Comparison of ENCODE assay signal across 14 cellular contexts in the genomic region with DNA sequence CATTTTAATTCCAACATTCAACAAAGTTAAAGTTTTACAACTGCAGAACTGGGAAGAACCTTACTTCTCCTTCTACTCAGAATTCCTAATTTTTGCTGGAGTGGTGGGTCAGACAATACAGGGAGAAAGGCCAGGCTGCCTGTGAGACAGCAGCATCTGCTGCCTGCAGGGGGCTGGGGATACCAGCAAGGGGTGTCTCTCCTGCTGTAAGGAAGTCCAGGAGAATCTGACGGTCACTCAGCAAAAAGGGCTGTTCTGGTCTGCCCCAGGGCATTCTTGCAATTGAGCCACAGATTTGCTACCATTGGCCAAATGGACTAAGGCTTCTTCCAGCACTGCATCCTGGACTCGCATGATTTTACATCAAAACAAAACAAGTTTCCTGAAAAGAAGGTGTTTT.
DNase-seq lines count a peak whose midpoint lies in the region; TF ChIP-seq lines count a peak whose summit lies in the region.
"Had no signal": no experiment of that assay in that cellular context is flagged by ENCODE, and none has a peak within 500 bp of the region (broad histone marks: within the 10 kb centered on the region; RNA-seq: fewer than 3 reads in every experiment).

No MANE protein-coding gene starts in this region.

- no peaks in the 10 kb centered on the region for H3K27me3 Mint-ChIP-seq in osteocyte (ENCODE audit: unreplicated experiment)
- no peaks in the 10 kb centered on the region for H3K27me3 Mint-ChIP-seq in activated T-helper 1 cell treated with anti-CD3 and anti-CD28 coated beads, Interleukin-12 subunit alpha, Interleukin-12 subunit beta, Interleukin-2, Interleukin-4 antibody, amounts not matched to agents 30 ng/mL and 10 ng/mL and 1 ng/mL, durations not matched to agents 14 hours and 24 hours and 36 hours (ENCODE audit: insufficient read depth)

- peak overlapping the region; percentile 18 for H3K4me3 Mint-ChIP-seq in osteocyte (ENCODE audit: unreplicated experiment)
- no peak overlapping the region for H3K4me3 Mint-ChIP-seq in activated T-helper 1 cell treated with anti-CD3 and anti-CD28 coated beads, Interleukin-12 subunit alpha, Interleukin-12 subunit beta, Interleukin-2, Interleukin-4 antibody, amounts not matched to agents 30 ng/mL and 10 ng/mL and 1 ng/mL, durations not matched to agents 14 hours and 24 hours and 36 hours
- H3K4me3 Mint-ChIP-seq: CD8-positive, alpha-beta T cell had no signal

- H3K4me3 ChIP-seq in fibroblast of villous mesenchyme (ENCODE audit: low read depth, low read length): no peak overlapping the region
- H3K4me3 ChIP-seq: esophagus muscularis mucosa had no signal

- peaks cover 46% of the 10 kb centered on the region for H3K4me1 Mint-ChIP-seq in osteocyte (ENCODE audit: unreplicated experiment)
- H3K4me1 Mint-ChIP-seq in activated T-helper 1 cell treated with anti-CD3 and anti-CD28 coated beads, Interleukin-12 subunit alpha, Interleukin-12 subunit beta, Interleukin-2, Interleukin-4 antibody, amounts not matched to agents 30 ng/mL and 10 ng/mL and 1 ng/mL, durations not matched to agents 14 hours and 24 hours and 36 hours (ENCODE audit: low read depth): no peaks in the 10 kb centered on the region

- TF ChIP-seq CTCF in fibroblast of villous mesenchyme (IDR thresholded peaks at IDR 0.05; ENCODE audit: insufficient read depth, low read depth, low read length): peak; percentile 32
- peak; percentile 32 for TF ChIP-seq CTCF in osteocyte (IDR thresholded peaks at IDR 0.05)

- intact Hi-C loops in activated T-helper 1 cell treated with anti-CD3 and anti-CD28 coated beads, Interleukin-12 subunit alpha, Interleukin-12 subunit beta, Interleukin-2, Interleukin-4 antibody, amounts not matched to agents 30 ng/mL and 10 ng/mL and 1 ng/mL, durations not matched to agents 14 hours and 24 hours and 36 hours (cut with micrococcal nuclease): no loop called here

- peaks cover 4% of the 10 kb centered on the region for H3K36me3 Mint-ChIP-seq in osteocyte (ENCODE audit: unreplicated experiment)
- H3K36me3 Mint-ChIP-seq in activated T-helper 1 cell treated with anti-CD3 and anti-CD28 coated beads, Interleukin-12 subunit alpha, Interleukin-12 subunit beta, Interleukin-2, Interleukin-4 antibody, amounts not matched to agents 30 ng/mL and 10 ng/mL and 1 ng/mL, durations not matched to agents 14 hours and 24 hours and 36 hours (ENCODE audit: low read depth): no peaks in the 10 kb centered on the region
- H3K36me3 Mint-ChIP-seq: CD8-positive, alpha-beta T cell had no signal

- DNase-seq in ELR (ENCODE audit: low read depth): peak; percentile 10
- DNase-seq in SK-N-DZ (ENCODE audit: low spot score): peak; percentile 40
- no peak for DNase-seq in fibroblast of villous mesenchyme (ENCODE audit: low read depth)
- no peak for DNase-seq in osteocyte (ENCODE audit: extremely low spot score, unreplicated experiment)
- no peak for DNase-seq in activated T-helper 1 cell treated with anti-CD3 and anti-CD28 coated beads, Interleukin-12 subunit alpha, Interleukin-12 subunit beta, Interleukin-2, Interleukin-4 antibody, amounts not matched to agents 30 ng/mL and 10 ng/mL and 1 ng/mL, durations not matched to agents 14 hours and 24 hours and 36 hours (ENCODE audit: low spot score)
- DNase-seq in DMS114 treated with DMSO at 0.1 percent for 48 hours (lab: John Stamatoyannopoulos, UW; ENCODE audit: unreplicated experiment): no peak
- no peak for DNase-seq in activated CD4-positive, CD25-positive, alpha-beta regulatory T cell treated with anti-CD3 and anti-CD28 coated beads, Interleukin-2, amount 50 U/mL, for 72 hours
- no peak for DNase-seq in NCI-H2196 (lab: John Stamatoyannopoulos, UW; ENCODE audit: unreplicated experiment)
- DNase-seq: activated naive CD4-positive, alpha-beta T cell treated with anti-CD3 and anti-CD28 coated beads, Interleukin-2, amount 50 U/mL, for 16 hours; CD8-positive, alpha-beta T cell; kidney; NCI-H1694; SHP77 had no signal

- peak overlapping the region; percentile 87 for H3K27ac Mint-ChIP-seq in osteocyte (ENCODE audit: unreplicated experiment)
- H3K27ac Mint-ChIP-seq in activated T-helper 1 cell treated with anti-CD3 and anti-CD28 coated beads, Interleukin-12 subunit alpha, Interleukin-12 subunit beta, Interleukin-2, Interleukin-4 antibody, amounts not matched to agents 30 ng/mL and 10 ng/mL and 1 ng/mL, durations not matched to agents 14 hours and 24 hours and 36 hours: no peak overlapping the region
- H3K27ac Mint-ChIP-seq: CD8-positive, alpha-beta T cell had no signal

- H3K9me3 Mint-ChIP-seq in osteocyte (ENCODE audit: unreplicated experiment): peaks cover 3% of the 10 kb centered on the region
- peaks cover 12% of the 10 kb centered on the region for H3K9me3 Mint-ChIP-seq in activated T-helper 1 cell treated with anti-CD3 and anti-CD28 coated beads, Interleukin-12 subunit alpha, Interleukin-12 subunit beta, Interleukin-2, Interleukin-4 antibody, amounts not matched to agents 30 ng/mL and 10 ng/mL and 1 ng/mL, durations not matched to agents 14 hours and 24 hours and 36 hours

Comparison
In these comparisons a context has a peak if more than half of its experiments do, and no peak if none do; other contexts are left out.
1. DNase-seq: peak in ELR (single experiment) and SK-N-DZ (single experiment); none in fibroblast of villous mesenchyme (single experiment), osteocyte (single experiment), activated T-helper 1 cell treated with anti-CD3 and anti-CD28 coated beads, Interleukin-12 subunit alpha, Interleukin-12 subunit beta, Interleukin-2, Interleukin-4 antibody, amounts not matched to agents 30 ng/mL and 10 ng/mL and 1 ng/mL, durations not matched to agents 14 hours and 24 hours and 36 hours (single experiment), DMS114 treated with DMSO at 0.1 percent for 48 hours (single experiment), activated CD4-positive, CD25-positive, alpha-beta regulatory T cell treated with anti-CD3 and anti-CD28 coated beads, Interleukin-2, amount 50 U/mL, for 72 hours (single experiment) and NCI-H2196 (single experiment).